ENCODE assay signal across 20 cellular contexts in genomic region chr20:34102342-34102741, GRCh38. TPM values are rescaled to one million over a fixed set of nuclear protein-coding genes. Genes with fewer than 3 reads are reported as not detected.
DNase-seq lines count a peak whose midpoint lies in the region; ATAC-seq lines count a peak whose summit lies in the region.
"Had no signal": no experiment of that assay in that cellular context is flagged by ENCODE, and none has a peak within 500 bp of the region (broad histone marks: within the 10 kb centered on the region; RNA-seq: fewer than 3 reads in every experiment).

No MANE protein-coding gene starts in this region.

- ATAC-seq in activated CD4-positive, alpha-beta T cell treated with anti-CD3 and anti-CD28 coated beads for 36 hours: peak; percentile 44
- no peak for ATAC-seq in stimulated activated naive CD8-positive, alpha-beta T cell treated with anti-CD3 and anti-CD28 coated beads, Interleukin-15, Interleukin-2, amounts not matched to agents 100 U/mL and 50 U/mL, for 24 hours
- ATAC-seq: foreskin keratinocyte had no signal

- H3K27ac Mint-ChIP-seq in activated CD4-positive, alpha-beta T cell treated with anti-CD3 and anti-CD28 coated beads for 36 hours: peak overlapping the region; percentile 70
- H3K27ac Mint-ChIP-seq in stimulated activated naive CD8-positive, alpha-beta T cell treated with anti-CD3 and anti-CD28 coated beads, Interleukin-15, Interleukin-2, amounts not matched to agents 100 ng/mL and 50 ng/mL, for 24 hours: peak overlapping the region; percentile 66
- peak overlapping the region in 5 of 6 donors; percentile 21 to 76 (median 45) for H3K27ac Mint-ChIP-seq in immature natural killer cell

- CTCF ChIA-PET in activated CD4-positive, alpha-beta T cell treated with anti-CD3 and anti-CD28 coated beads for 36 hours (lab: Charles Lee): interaction anchor here (1.0 to 1.3 kb wide), 2 partner anchors 27 to 36 kb away, joined by 3 to 4 read pairs; no protein-coding TSS in a partner anchor

- DNase-seq in activated CD4-positive, alpha-beta T cell treated with anti-CD3 and anti-CD28 coated beads for 36 hours: no peak
- no peak for DNase-seq in activated CD4-positive, alpha-beta T cell treated with anti-CD3 and anti-CD28 coated beads, Interleukin-2, amount 50 U/mL, for 4 hours
- DNase-seq in stimulated activated naive CD8-positive, alpha-beta T cell treated with anti-CD3 and anti-CD28 coated beads, Interleukin-15, Interleukin-2, amounts not matched to agents 100 U/mL and 50 U/mL, for 24 hours: no peak
- DNase-seq in immature natural killer cell (no peak), NCI-H1417 treated with DMSO at 0.1 percent for 48 hours (lab: John Stamatoyannopoulos, UW) (no peak), mesenteric fat pad (ENCODE audit: low spot score) (no peak)
- DNase-seq in activated CD8-positive, alpha-beta memory T cell treated with anti-CD3 and anti-CD28 coated beads, Interleukin-2, amount 50 U/mL, for 4 hours: no peak
- DNase-seq: 8988T; activated gamma-delta T cell; DMS79; foreskin keratinocyte; HCEC 1CT; MM.1S; NCI-H1436; NCI-H2171; NCI-H524 treated with DMSO at 0.1 percent for 48 hours; stimulated activated CD4-positive, alpha-beta T cell treated with anti-CD3 and anti-CD28 coated beads, Interleukin-2, amount 100 ng/mL, for 48 hours; stimulated activated naive CD4-positive, alpha-beta T cell; tibial artery had no signal

- H3K36me3 Mint-ChIP-seq in activated CD4-positive, alpha-beta T cell treated with anti-CD3 and anti-CD28 coated beads for 36 hours (ENCODE audit: low read depth): peaks cover 83% of the 10 kb centered on the region
- H3K36me3 Mint-ChIP-seq in stimulated activated naive CD8-positive, alpha-beta T cell treated with anti-CD3 and anti-CD28 coated beads, Interleukin-15, Interleukin-2, amounts not matched to agents 100 ng/mL and 50 ng/mL, for 24 hours (ENCODE audit: low read depth): peaks cover 88% of the 10 kb centered on the region
- peaks cover 5 to 42% (median 32%) of the 10 kb centered on the region in 3 donors for H3K36me3 Mint-ChIP-seq in immature natural killer cell

- intact Hi-C loops in activated CD4-positive, alpha-beta T cell treated with anti-CD3 and anti-CD28 coated beads for 36 hours (cut with DNase I, micrococcal nuclease): no loop called here

- H3K4me3 Mint-ChIP-seq in activated CD4-positive, alpha-beta T cell treated with anti-CD3 and anti-CD28 coated beads for 36 hours: no peak overlapping the region
- no peak overlapping the region for H3K4me3 Mint-ChIP-seq in stimulated activated naive CD8-positive, alpha-beta T cell treated with anti-CD3 and anti-CD28 coated beads, Interleukin-15, Interleukin-2, amounts not matched to agents 100 ng/mL and 50 ng/mL, for 24 hours
- H3K4me3 Mint-ChIP-seq in immature natural killer cell: no peak overlapping the region

- peaks cover 61% of the 10 kb centered on the region for H3K4me1 Mint-ChIP-seq in activated CD4-positive, alpha-beta T cell treated with anti-CD3 and anti-CD28 coated beads for 36 hours
- H3K4me1 Mint-ChIP-seq in stimulated activated naive CD8-positive, alpha-beta T cell treated with anti-CD3 and anti-CD28 coated beads, Interleukin-15, Interleukin-2, amounts not matched to agents 100 ng/mL and 50 ng/mL, for 24 hours (ENCODE audit: low read depth): peaks cover 57% of the 10 kb centered on the region
- peaks cover 31 to 55% of the 10 kb centered on the region in 2 donors for H3K4me1 Mint-ChIP-seq in immature natural killer cell

- H3K9me3 Mint-ChIP-seq in activated CD4-positive, alpha-beta T cell treated with anti-CD3 and anti-CD28 coated beads for 36 hours (ENCODE audit: low read depth): no peaks in the 10 kb centered on the region
- H3K9me3 Mint-ChIP-seq in stimulated activated naive CD8-positive, alpha-beta T cell treated with anti-CD3 and anti-CD28 coated beads, Interleukin-15, Interleukin-2, amounts not matched to agents 100 ng/mL and 50 ng/mL, for 24 hours: no peaks in the 10 kb centered on the region
- no peaks in the 10 kb centered on the region for H3K9me3 Mint-ChIP-seq in immature natural killer cell

- POLR2A ChIA-PET in activated CD4-positive, alpha-beta T cell treated with anti-CD3 and anti-CD28 coated beads for 36 hours (lab: Charles Lee): interaction anchor here (0.6 to 1.0 kb wide), 2 partner anchors 10 to 1794 kb away, joined by 3 read pairs; partner anchors contain the start of gene EIF2S2

- no peaks in the 10 kb centered on the region for H3K27me3 Mint-ChIP-seq in activated CD4-positive, alpha-beta T cell treated with anti-CD3 and anti-CD28 coated beads for 36 hours
- no peaks in the 10 kb centered on the region for H3K27me3 Mint-ChIP-seq in stimulated activated naive CD8-positive, alpha-beta T cell treated with anti-CD3 and anti-CD28 coated beads, Interleukin-15, Interleukin-2, amounts not matched to agents 100 ng/mL and 50 ng/mL, for 24 hours
- H3K27me3 Mint-ChIP-seq in immature natural killer cell (ENCODE audit: low read depth in 3 of 3): peaks cover 0 to 3% (median 2%) of the 10 kb centered on the region in 3 donors

RNA-seq across cellular contexts. Expression of gene EIF2S2, which starts 9.7 kb away (rescaled TPM):
- 100 to 1,000 TPM; 179 to 187 TPM for total RNA-seq in activated CD4-positive, alpha-beta T cell treated with anti-CD3 and anti-CD28 coated beads for 36 hours
- 10 to 100 TPM; 19.9 to 22.9 (median 20.7) TPM for polyA plus RNA-seq in immature natural killer cell
- 64.5 TPM for total RNA-seq in mesenteric fat pad
